Comparison of ENCODE assay signal across 1 cellular context in the genomic region with DNA sequence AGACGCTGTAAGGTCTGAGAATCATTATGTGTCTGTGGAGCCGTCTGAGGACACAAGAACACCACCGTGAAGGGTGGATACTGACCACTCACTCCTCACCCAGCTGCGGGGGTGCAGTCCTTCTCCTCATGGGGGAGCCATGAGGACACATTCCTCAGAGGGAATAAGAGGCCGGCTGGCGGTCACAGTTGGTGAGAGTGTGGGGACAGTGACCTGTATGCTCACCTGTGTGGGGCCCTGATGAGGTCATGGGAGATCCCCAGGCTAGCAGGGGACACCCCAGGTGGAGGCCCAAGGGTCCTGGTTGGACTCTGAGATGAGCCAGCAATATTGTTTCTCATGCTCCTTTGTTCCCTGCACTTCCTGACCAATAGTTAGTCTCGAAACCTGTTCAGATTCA.
A peak's percentile ranks its signal among the peaks of the same experiment; 100 is the strongest.
TF ChIP-seq lines count a peak whose summit lies in the region.

No MANE protein-coding gene starts in this region.

TF ChIP-seq in GM12878, 131 proteins besides CTCF, POLR2A, EP300 and RAD21:
- TF ChIP-seq NRF1 (conservative IDR thresholded peaks at IDR 0.05; ENCODE audit: low read depth, low read length) (no peak), NR2F1 (conservative IDR thresholded peaks at IDR 0.05) (0 out of 2 replicates have a peak, but pooled peaks have one; percentile 32), ZNF24 (IDR thresholded peaks at IDR 0.05) (no peak)
- TF ChIP-seq, protein P1, sequence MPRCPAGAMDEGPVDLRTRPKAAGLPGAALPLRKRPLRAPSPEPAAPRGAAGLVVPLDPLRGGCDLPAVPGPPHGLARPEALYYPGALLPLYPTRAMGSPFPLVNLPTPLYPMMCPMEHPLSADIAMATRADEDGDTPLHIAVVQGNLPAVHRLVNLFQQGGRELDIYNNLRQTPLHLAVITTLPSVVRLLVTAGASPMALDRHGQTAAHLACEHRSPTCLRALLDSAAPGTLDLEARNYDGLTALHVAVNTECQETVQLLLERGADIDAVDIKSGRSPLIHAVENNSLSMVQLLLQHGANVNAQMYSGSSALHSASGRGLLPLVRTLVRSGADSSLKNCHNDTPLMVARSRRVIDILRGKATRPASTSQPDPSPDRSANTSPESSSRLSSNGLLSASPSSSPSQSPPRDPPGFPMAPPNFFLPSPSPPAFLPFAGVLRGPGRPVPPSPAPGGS (IDR thresholded peaks at IDR 0.05; ENCODE audit: borderline replicate concordance, insufficient read depth, low read depth, low read length, poor library complexity, severe bottlenecking), result peak; percentile 36
- TF ChIP-seq, protein P2, sequence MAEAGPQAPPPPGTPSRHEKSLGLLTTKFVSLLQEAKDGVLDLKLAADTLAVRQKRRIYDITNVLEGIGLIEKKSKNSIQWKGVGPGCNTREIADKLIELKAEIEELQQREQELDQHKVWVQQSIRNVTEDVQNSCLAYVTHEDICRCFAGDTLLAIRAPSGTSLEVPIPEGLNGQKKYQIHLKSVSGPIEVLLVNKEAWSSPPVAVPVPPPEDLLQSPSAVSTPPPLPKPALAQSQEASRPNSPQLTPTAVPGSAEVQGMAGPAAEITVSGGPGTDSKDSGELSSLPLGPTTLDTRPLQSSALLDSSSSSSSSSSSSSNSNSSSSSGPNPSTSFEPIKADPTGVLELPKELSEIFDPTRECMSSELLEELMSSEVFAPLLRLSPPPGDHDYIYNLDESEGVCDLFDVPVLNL (IDR thresholded peaks at IDR 0.05; ENCODE audit: low read depth, low read length), result no peak
TF ChIP-seq in GM12878: peak in this region for 2.
